2 cellular contexts compared by ENCODE assay signal in the genomic region with DNA sequence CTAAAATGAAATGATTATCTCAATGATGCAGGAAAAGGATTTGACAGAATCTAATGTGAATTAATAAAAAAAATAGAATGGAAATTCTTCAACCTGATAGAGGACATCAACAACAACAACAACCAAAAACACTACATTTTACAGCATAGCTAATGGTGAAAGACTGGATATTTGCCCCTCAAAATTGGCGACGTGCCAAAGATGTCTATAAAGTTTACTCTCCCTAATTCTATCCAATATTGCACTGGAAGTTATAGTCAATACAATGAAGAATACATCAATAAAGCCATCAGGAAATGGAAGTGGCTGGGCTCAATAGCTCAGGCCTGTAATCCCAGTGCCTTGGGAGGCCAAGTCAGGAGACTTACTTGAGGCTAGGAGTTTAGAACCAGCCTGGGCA. TPM values are rescaled to one million over a fixed set of nuclear protein-coding genes. Genes with fewer than 3 reads are reported as not detected.
"Had no signal": no experiment of that assay in that cellular context is flagged by ENCODE, and none has a peak within 500 bp of the region (broad histone marks: within the 10 kb centered on the region; RNA-seq: fewer than 3 reads in every experiment).

No MANE protein-coding gene starts in this region.

RNA-seq across cellular contexts. Expression of gene SFTPA1, which starts 42.0 kb away (rescaled TPM):
- total RNA-seq: G401 had no signal
- polyA plus RNA-seq: GM12878 had no signal
